ENCODE assay signal across 7 cellular contexts in genomic region chr4:25313194-25313895, GRCh38. TPM values are rescaled to one million over a fixed set of nuclear protein-coding genes. Genes with fewer than 3 reads are reported as not detected.
DNase-seq lines count a peak whose midpoint lies in the region; ATAC-seq and TF ChIP-seq lines count a peak whose summit lies in the region.

No MANE protein-coding gene starts in this region.

- no peaks in the 10 kb centered on the region for H3K9me2 ChIP-seq in GM23248 (ENCODE audit: insufficient read depth)

- WGBS in GM23248 (ENCODE audit: low coverage in 1 of 2, low lambda C conversion rate in 2 of 2, missing lambda C conversion rate in 2 of 2), 2 experiments: 12 to 14% methylated on average over 23 of the region's 23 CpGs

- H3K9me3 ChIP-seq in GM23248 (ENCODE audit: low read depth) (no peaks in the 10 kb centered on the region), SK-N-MC (ENCODE audit: low read depth, low read length) (no peaks in the 10 kb centered on the region)

- H4K20me1 ChIP-seq in GM23248 (ENCODE audit: insufficient read depth): no peaks in the 10 kb centered on the region

- H3K4me1 ChIP-seq in GM23248 (ENCODE audit: insufficient read depth): peaks cover 19% of the 10 kb centered on the region

- no peak for ATAC-seq in GM19328 (IDR thresholded peaks at IDR 0.05; ENCODE audit: unreplicated experiment)

- DNase-seq in GM23248 (peak; percentile 65), SK-N-MC (ENCODE audit: low read depth, low spot score) (no peak), fibroblast of mammary gland (ENCODE audit: low read depth) (no peak), renal cortical epithelial cell (ENCODE audit: low read depth) (peak; percentile 14), NCI-H1092 treated with DMSO at 0.1 percent for 48 hours (lab: John Stamatoyannopoulos, UW) (no peak), AG08395 (ENCODE audit: low spot score) (no peak)

- peak overlapping the region; percentile 98 for H2AFZ ChIP-seq in GM23248

- peaks cover 15% of the 10 kb centered on the region for H3K79me2 ChIP-seq in GM23248 (ENCODE audit: insufficient read depth)

- H3K27ac ChIP-seq in GM23248 (peak overlapping the region; percentile 51), SK-N-MC (peak overlapping the region; percentile 62; the same call in 1 of the 2 replicates)

- no peak for TF ChIP-seq CTCF in fibroblast of mammary gland (conservative IDR thresholded peaks at IDR 0.05; ENCODE audit: control insufficient read depth, insufficient read depth, low read depth, low read length)

- H3K36me3 ChIP-seq in GM23248 (ENCODE audit: low read depth) (peaks cover 3% of the 10 kb centered on the region; the same call in 1 of the 2 replicates), SK-N-MC (ENCODE audit: insufficient read depth, low read length) (peaks cover 5% of the 10 kb centered on the region; the same call in 1 of the 2 replicates)

- peak overlapping the region; percentile 97 for H3K4me3 ChIP-seq in GM23248
- peak overlapping the region; percentile 83 for H3K4me3 ChIP-seq in SK-N-MC
- H3K4me3 ChIP-seq in fibroblast of mammary gland (ENCODE audit: control insufficient read depth, low read depth, low read length): peak overlapping the region; percentile 94

- in situ Hi-C loops in GM23248 (cut with MboI): no loop called here

- H3K27me3 ChIP-seq in GM23248 (replicated peaks; ENCODE audit: insufficient read depth): no peaks in the 10 kb centered on the region

- H3K4me2 ChIP-seq in GM23248 (ENCODE audit: unreplicated experiment): peak overlapping the region; percentile 96

- peaks cover 17% of the 10 kb centered on the region for H3F3A ChIP-seq in GM23248 (ENCODE audit: insufficient read depth)

- H3K9ac ChIP-seq in GM23248 (peak overlapping the region; percentile 83), SK-N-MC (ENCODE audit: insufficient read length) (peak overlapping the region; percentile 90)

RNA-seq across cellular contexts. Expression of gene ZCCHC4, which starts 0.8 kb away (rescaled TPM):
- 13.2 and 13.3 TPM in 2 replicates for total RNA-seq in GM23248 (2014; rRNA removed; shearing (Covaris generic))
- 8.8 and 9.5 TPM in 2 replicates for polyA plus RNA-seq in GM23248 (2016; fragmentation: Nextera tagmentation; extraction: Ambion mirVana)
- total RNA-seq in renal cortical epithelial cell: 10.6 and 13.6 TPM in 2 replicates

Comparison
In these comparisons a context has a peak if more than half of its experiments do, and no peak if none do; other contexts are left out.
1. DNase-seq: peak in GM23248 (single experiment) and renal cortical epithelial cell (single experiment); none in SK-N-MC (single experiment), fibroblast of mammary gland (single experiment), NCI-H1092 treated with DMSO at 0.1 percent for 48 hours (single experiment) and AG08395 (single experiment).
2. Peak in every context shown above with its lines, with median percentiles within 50 percentile points of each other: H3K4me3 ChIP-seq.